1 cellular context compared by ENCODE assay signal in the genomic region with DNA sequence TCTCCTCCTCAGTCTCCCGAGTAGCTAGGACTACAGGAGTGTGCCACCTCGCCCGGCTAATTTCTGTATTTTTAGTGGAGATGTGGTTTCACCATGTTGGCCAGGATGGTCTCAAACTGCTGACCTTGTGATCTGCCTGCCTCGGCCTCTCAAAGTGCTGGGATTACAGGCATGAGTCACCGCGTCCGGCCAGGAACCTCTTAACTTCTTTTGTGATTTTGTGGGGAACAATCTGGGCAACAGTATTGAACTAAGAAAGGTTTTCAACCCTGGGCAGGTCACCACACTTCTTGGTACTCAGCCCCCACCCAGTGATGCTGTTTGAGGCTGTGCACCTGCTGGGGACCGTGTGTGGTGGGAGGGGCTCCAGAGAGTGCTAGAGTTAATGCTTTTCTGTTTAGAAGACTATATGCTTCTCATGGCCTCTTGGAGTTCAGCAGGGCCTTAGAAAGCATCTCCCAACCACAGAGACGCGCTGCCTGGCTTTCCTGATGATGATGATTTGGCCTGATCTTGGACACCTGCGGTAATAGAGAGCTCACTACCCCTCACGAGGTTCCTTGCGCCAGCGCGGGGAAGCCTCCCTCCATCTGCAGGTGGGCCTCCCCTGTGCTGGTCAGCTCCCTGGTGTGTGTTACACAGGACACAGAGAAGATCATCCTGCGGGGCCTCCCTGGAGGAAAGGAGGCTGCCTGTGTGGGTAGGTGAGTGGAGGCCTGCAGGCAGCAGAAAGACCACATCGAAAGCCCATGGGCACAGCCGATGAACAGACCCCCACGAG.
TF ChIP-seq lines count a peak whose summit lies in the region.

No MANE protein-coding gene starts in this region.

TF ChIP-seq in SK-N-SH, 30 proteins besides CTCF, POLR2A, EP300 and RAD21 (continued from another document):
- peak; percentile 76; the same call in 1 of the 2 replicates for TF ChIP-seq REST (IDR thresholded peaks at IDR 0.05; ENCODE audit: low read depth, low read length)
- no peak for TF ChIP-seq RXRA (IDR thresholded peaks at IDR 0.05; ENCODE audit: borderline replicate concordance, low read depth)
- TF ChIP-seq ELF1 (IDR thresholded peaks at IDR 0.05), result no peak
